Comparison of ENCODE assay signal across 13 cellular contexts in the genomic region with DNA sequence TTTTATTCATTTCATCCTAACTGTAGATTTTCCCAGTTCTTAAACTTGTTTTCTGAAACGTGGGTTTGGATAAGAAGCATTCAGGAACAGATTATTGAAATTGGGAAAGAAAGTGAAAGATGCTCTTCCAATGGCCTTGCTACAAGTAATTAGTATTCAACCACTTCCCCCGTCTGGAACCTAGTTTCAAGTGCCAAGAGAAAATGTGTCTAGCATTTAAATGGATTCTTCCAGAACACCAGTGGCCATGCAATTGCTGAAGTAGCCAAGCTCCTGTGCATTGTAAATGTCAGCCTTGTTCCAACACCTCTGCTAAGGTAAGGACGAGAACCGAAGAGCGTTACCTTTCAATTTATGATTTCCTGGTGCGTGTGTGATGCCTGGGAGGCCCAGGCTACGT.
DNase-seq lines count a peak whose midpoint lies in the region; ATAC-seq, FAIRE-seq and TF ChIP-seq lines count a peak whose summit lies in the region.
"Had no signal": no experiment of that assay in that cellular context is flagged by ENCODE, and none has a peak within 500 bp of the region (broad histone marks: within the 10 kb centered on the region; RNA-seq: fewer than 3 reads in every experiment).

No MANE protein-coding gene starts in this region.

- TF ChIP-seq CTCF in thyroid gland (IDR thresholded peaks at IDR 0.05), result no peak

- H3K27ac Mint-ChIP-seq in activated CD4-positive, alpha-beta T cell treated with anti-CD3 and anti-CD28 coated beads for 36 hours, result peak overlapping the region; percentile 92
- H3K27ac Mint-ChIP-seq in activated CD8-positive, alpha-beta T cell treated with anti-CD3 and anti-CD28 coated beads, Interleukin-2, amount 10 ng/mL, durations not matched to agents 7 days and 5 days, result peak overlapping the region; percentile 95

- no peak overlapping the region for H3K4me3 ChIP-seq in small intestine (ENCODE audit: low read depth in 1 of 2, low read length in 2 of 2)
- H3K4me3 ChIP-seq in thyroid gland (replicated peaks in 1 of 3), result no peak overlapping the region
- H3K4me3 ChIP-seq: adrenal gland had no signal

- H3K4me3 Mint-ChIP-seq in activated CD4-positive, alpha-beta T cell treated with anti-CD3 and anti-CD28 coated beads for 36 hours, result peak overlapping the region; percentile 25
- H3K4me3 Mint-ChIP-seq in activated CD8-positive, alpha-beta T cell treated with anti-CD3 and anti-CD28 coated beads, Interleukin-2, amount 10 ng/mL, durations not matched to agents 7 days and 5 days, result peak overlapping the region; percentile 40

- no peak for ATAC-seq in activated CD4-positive, alpha-beta T cell treated with anti-CD3 and anti-CD28 coated beads for 36 hours
- ATAC-seq in activated CD8-positive, alpha-beta T cell treated with anti-CD3 and anti-CD28 coated beads, Interleukin-2, amount 10 ng/mL, durations not matched to agents 7 days and 5 days, result no peak
- ATAC-seq: PC-3 had no signal

- no peaks in the 10 kb centered on the region for H3K27me3 Mint-ChIP-seq in activated CD4-positive, alpha-beta T cell treated with anti-CD3 and anti-CD28 coated beads for 36 hours
- H3K27me3 Mint-ChIP-seq in activated CD8-positive, alpha-beta T cell treated with anti-CD3 and anti-CD28 coated beads, Interleukin-2, amount 10 ng/mL, durations not matched to agents 7 days and 5 days (ENCODE audit: low read depth), result no peaks in the 10 kb centered on the region

- H3K4me1 Mint-ChIP-seq in activated CD4-positive, alpha-beta T cell treated with anti-CD3 and anti-CD28 coated beads for 36 hours, result peaks cover 80% of the 10 kb centered on the region
- H3K4me1 Mint-ChIP-seq in activated CD8-positive, alpha-beta T cell treated with anti-CD3 and anti-CD28 coated beads, Interleukin-2, amount 10 ng/mL, durations not matched to agents 7 days and 5 days (ENCODE audit: low read depth), result peaks cover 87% of the 10 kb centered on the region

- H3K36me3 Mint-ChIP-seq in activated CD4-positive, alpha-beta T cell treated with anti-CD3 and anti-CD28 coated beads for 36 hours (ENCODE audit: low read depth), result peaks cover 15% of the 10 kb centered on the region
- H3K36me3 Mint-ChIP-seq in activated CD8-positive, alpha-beta T cell treated with anti-CD3 and anti-CD28 coated beads, Interleukin-2, amount 10 ng/mL, durations not matched to agents 7 days and 5 days (ENCODE audit: low read depth), result peaks cover 35% of the 10 kb centered on the region

- intact Hi-C loops in activated CD4-positive, alpha-beta T cell treated with anti-CD3 and anti-CD28 coated beads for 36 hours (cut with DNase I, micrococcal nuclease), result loop anchor here (1.0 to 10.0 kb wide), 12 partner anchors 20 to 344 kb away; a partner anchor contains a TSS
- intact Hi-C loops in thyroid gland (cut with DNase I), result no loop called here

- H3K36me3 ChIP-seq in small intestine (ENCODE audit: control insufficient read depth in 2 of 2, insufficient read depth in 2 of 2, low read length in 2 of 2), result no peaks in the 10 kb centered on the region
- H3K36me3 ChIP-seq in thyroid gland, result no peaks in the 10 kb centered on the region
- H3K36me3 ChIP-seq: adrenal gland had no signal

- no peak for FAIRE-seq in small intestine (lab: Jason Lieb, UNC)
- no peak for FAIRE-seq in HTR-8/SVneo (lab: Jason Lieb, UNC)

- no peaks in the 10 kb centered on the region for H3K27me3 ChIP-seq in small intestine (ENCODE audit: control insufficient read depth in 2 of 2, insufficient read depth in 2 of 2, low read length in 2 of 2)
- H3K27me3 ChIP-seq in thyroid gland, result no peaks in the 10 kb centered on the region
- H3K27me3 ChIP-seq: adrenal gland had no signal

- TF ChIP-seq POLR2A in thyroid gland (IDR thresholded peaks at IDR 0.05), result no peak

- H3K9me3 ChIP-seq in small intestine (ENCODE audit: control insufficient read depth, low read depth) (no peaks in the 10 kb centered on the region), thyroid gland (no peaks in the 10 kb centered on the region)
- H3K9me3 ChIP-seq: adrenal gland had no signal

- CTCF ChIA-PET in activated CD4-positive, alpha-beta T cell treated with anti-CD3 and anti-CD28 coated beads for 36 hours (lab: Charles Lee), result no interaction called here
- CTCF ChIA-PET in activated CD8-positive, alpha-beta T cell treated with anti-CD3 and anti-CD28 coated beads, Interleukin-2, amount 10 ng/mL, durations not matched to agents 7 days and 5 days (lab: Charles Lee), result interaction anchor here (1.0 to 1.3 kb wide), 4 partner anchors 10 to 131 kb away, joined by 4 to 6 read pairs (median 6); a partner anchor contains a TSS

- POLR2A ChIA-PET in activated CD4-positive, alpha-beta T cell treated with anti-CD3 and anti-CD28 coated beads for 36 hours (lab: Charles Lee), result interaction anchor here (1.0 to 2.3 kb wide), 2 partner anchors 77 to 219 kb away, joined by 3 to 19 read pairs; no protein-coding TSS in a partner anchor
- POLR2A ChIA-PET in activated CD8-positive, alpha-beta T cell treated with anti-CD3 and anti-CD28 coated beads, Interleukin-2, amount 10 ng/mL, durations not matched to agents 7 days and 5 days (lab: Charles Lee), result interaction anchor here (2.6 kb wide), 2 partner anchors 77 to 111 kb away, joined by 6 to 17 read pairs; no protein-coding TSS in a partner anchor

- H3K9me3 Mint-ChIP-seq in activated CD4-positive, alpha-beta T cell treated with anti-CD3 and anti-CD28 coated beads for 36 hours (ENCODE audit: low read depth), result no peaks in the 10 kb centered on the region
- H3K9me3 Mint-ChIP-seq in activated CD8-positive, alpha-beta T cell treated with anti-CD3 and anti-CD28 coated beads, Interleukin-2, amount 10 ng/mL, durations not matched to agents 7 days and 5 days (ENCODE audit: insufficient read depth), result peaks cover 4% of the 10 kb centered on the region

- peaks cover 0 to 6% of the 10 kb centered on the region in 2 donors for H3K4me1 ChIP-seq in small intestine (ENCODE audit: control insufficient read depth in 2 of 2, insufficient read depth in 1 of 2, low read depth in 1 of 2, low read length in 1 of 2)
- H3K4me1 ChIP-seq in thyroid gland, result peaks cover 0 to 3% of the 10 kb centered on the region in 2 donors

- H3K27ac ChIP-seq in small intestine (ENCODE audit: low read depth in 1 of 2, low read length in 1 of 2) (peak overlapping the region; percentile 70 to 77), thyroid gland (peak overlapping the region in 1 of 3 donors; percentile 17)
- H3K27ac ChIP-seq: adrenal gland had no signal

- DNase-seq in activated CD4-positive, alpha-beta T cell treated with anti-CD3 and anti-CD28 coated beads for 36 hours, result no peak
- DNase-seq in activated CD4-positive, alpha-beta T cell treated with anti-CD3 and anti-CD28 coated beads, Interleukin-2, amount 50 U/mL, for 1 hour, result no peak
- DNase-seq in activated CD8-positive, alpha-beta T cell treated with anti-CD3 and anti-CD28 coated beads, Interleukin-2, amount 10 ng/mL, durations not matched to agents 7 days and 5 days, result no peak
- DNase-seq in globus pallidus (ENCODE audit: low spot score), result peak; percentile 67
- DNase-seq in small intestine, result no peak
- DNase-seq in HTR-8/SVneo (ENCODE audit: insufficient read length, low spot score), result no peak
- DNase-seq in HK-2 (ENCODE audit: unreplicated experiment), result no peak
- no peak for DNase-seq in thyroid gland
- DNase-seq: 8988T, adrenal gland, foreskin fibroblast, PC-3, retina had no signal

- WGBS in small intestine, 3 donors, result 69 to 77% (median 76%) methylated on average over 7 of the region's 7 CpGs
- WGBS in thyroid gland, 2 donors, result 79 to 80% methylated on average over 7 of the region's 7 CpGs
